8 cellular contexts compared by ENCODE assay signal in the genomic region with DNA sequence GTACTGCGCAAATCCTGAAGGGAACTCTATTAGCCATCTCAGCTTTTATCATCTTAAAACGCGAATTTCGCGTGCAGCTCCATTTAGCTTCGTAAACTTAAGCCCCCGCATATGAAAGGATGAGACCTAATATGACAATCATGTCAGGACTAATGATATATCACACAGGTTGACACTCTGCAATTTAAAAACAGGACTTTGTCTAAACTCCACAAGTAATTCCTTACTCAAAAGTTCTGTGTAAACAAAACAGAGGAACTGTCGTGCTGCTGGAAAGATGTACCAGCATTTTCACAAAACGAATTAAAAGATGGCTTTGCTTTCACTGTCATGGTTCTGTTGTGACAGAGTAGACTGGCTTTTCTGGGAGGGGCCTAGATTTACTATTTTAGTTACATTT. TPM values are rescaled to one million over a fixed set of nuclear protein-coding genes. Genes with fewer than 3 reads are reported as not detected.
A peak's percentile ranks its signal among the peaks of the same experiment; 100 is the strongest.
DNase-seq lines count a peak whose midpoint lies in the region; ATAC-seq and TF ChIP-seq lines count a peak whose summit lies in the region.

No MANE protein-coding gene starts in this region.

- H3K27ac ChIP-seq in iPS DF 6.9 (ENCODE audit: low read length) (no peak overlapping the region), spleen (peak overlapping the region in 4 of 8 donors; percentile 97 to 98 (median 97))

- peak overlapping the region; percentile 88 for H3K27ac Mint-ChIP-seq in activated CD8-positive, alpha-beta T cell treated with anti-CD3 and anti-CD28 coated beads for 36 hours

- peaks cover 28% of the 10 kb centered on the region for H3K4me1 Mint-ChIP-seq in activated CD8-positive, alpha-beta T cell treated with anti-CD3 and anti-CD28 coated beads for 36 hours (ENCODE audit: low read depth)

- H3K4me3 Mint-ChIP-seq in activated CD8-positive, alpha-beta T cell treated with anti-CD3 and anti-CD28 coated beads for 36 hours = peak overlapping the region; percentile 82

- TF ChIP-seq CTCF in activated CD8-positive, alpha-beta T cell treated with anti-CD3 and anti-CD28 coated beads for 36 hours (IDR thresholded peaks at IDR 0.05) = no peak
- TF ChIP-seq CTCF in spleen (IDR thresholded peaks at IDR 0.05 in 8 of 11, conservative IDR thresholded peaks at IDR 0.05 in 3 of 11) = no peak

- H3K36me3 ChIP-seq in iPS DF 6.9 (ENCODE audit: control insufficient read depth, insufficient read depth, low read length) = no peaks in the 10 kb centered on the region
- peaks cover 0 to 5% (median 0%) of the 10 kb centered on the region in 6 donors for H3K36me3 ChIP-seq in spleen

- WGBS in iPS DF 6.9 (ENCODE audit: insufficient coverage, insufficient read length) = no CpG with 5 or more reads among the region's 9 CpGs
- 52 to 74% (median 69%) methylated on average over 9 of the region's 9 CpGs for WGBS in spleen, 5 donors

- intact Hi-C loops in activated CD8-positive, alpha-beta T cell treated with anti-CD3 and anti-CD28 coated beads for 36 hours (cut with micrococcal nuclease) = no loop called here
- intact Hi-C loops in spleen (cut with DNase I; ENCODE audit: low total_unique reads) = no loop called here

- DNase-seq in DMS53 (lab: John Stamatoyannopoulos, UW) (peak; percentile 23), DMS53 treated with DMSO at 0.1 percent for 48 hours (lab: John Stamatoyannopoulos, UW; ENCODE audit: unreplicated experiment) (no peak), iPS DF 6.9 (ENCODE audit: low read depth, low spot score) (no peak), spleen (no peak), NCI-H524 treated with DMSO at 0.1 percent for 48 hours (lab: John Stamatoyannopoulos, UW) (no peak)
- DNase-seq in activated CD8-positive, alpha-beta T cell treated with anti-CD3 and anti-CD28 coated beads for 36 hours = no peak

- H3K36me3 Mint-ChIP-seq in activated CD8-positive, alpha-beta T cell treated with anti-CD3 and anti-CD28 coated beads for 36 hours (ENCODE audit: low read depth) = no peaks in the 10 kb centered on the region

- peak overlapping the region; percentile 81; the same call in 1 of the 2 replicates for H3K4me3 ChIP-seq in iPS DF 6.9 (ENCODE audit: low read length)
- H3K4me3 ChIP-seq in spleen = peak overlapping the region; percentile 56 to 83 (median 68)

- no peak for ATAC-seq in activated CD8-positive, alpha-beta T cell treated with anti-CD3 and anti-CD28 coated beads for 36 hours
- ATAC-seq in HG02938 (IDR thresholded peaks at IDR 0.05; ENCODE audit: unreplicated experiment) (no peak), GM19023 (IDR thresholded peaks at IDR 0.05; ENCODE audit: unreplicated experiment) (no peak)

- TF ChIP-seq POLR2A in spleen (IDR thresholded peaks at IDR 0.05) = no peak

- H3K9me3 Mint-ChIP-seq in activated CD8-positive, alpha-beta T cell treated with anti-CD3 and anti-CD28 coated beads for 36 hours = no peaks in the 10 kb centered on the region

- H3K27me3 ChIP-seq in iPS DF 6.9 (ENCODE audit: control insufficient read depth, insufficient read depth, low read length) = no peaks in the 10 kb centered on the region; the same call in 1 of the 2 replicates
- no peaks in the 10 kb centered on the region for H3K27me3 ChIP-seq in spleen (replicated peaks in 1 of 7)

- H3K9me3 ChIP-seq in iPS DF 6.9 (ENCODE audit: control insufficient read depth, insufficient read depth, low read length) = no peaks in the 10 kb centered on the region
- peaks cover 0 to 3% (median 2%) of the 10 kb centered on the region in 8 donors for H3K9me3 ChIP-seq in spleen

- H3K27me3 Mint-ChIP-seq in activated CD8-positive, alpha-beta T cell treated with anti-CD3 and anti-CD28 coated beads for 36 hours = peaks cover 24% of the 10 kb centered on the region

- POLR2A ChIA-PET in activated CD8-positive, alpha-beta T cell treated with anti-CD3 and anti-CD28 coated beads for 36 hours (lab: Charles Lee) = no interaction called here

- CTCF ChIA-PET in activated CD8-positive, alpha-beta T cell treated with anti-CD3 and anti-CD28 coated beads for 36 hours (lab: Charles Lee) = interaction anchor here (0.7 kb wide), 1 partner anchor 554 kb away, joined by 3 read pairs; no protein-coding TSS in a partner anchor

- H3K4me1 ChIP-seq in iPS DF 6.9 (ENCODE audit: control insufficient read depth, insufficient read depth, low read length) = no peaks in the 10 kb centered on the region
- peaks cover 14 to 39% (median 29%) of the 10 kb centered on the region in 6 donors for H3K4me1 ChIP-seq in spleen

RNA-seq across cellular contexts. Expression of a gene that starts 0.7 kb away (rescaled TPM):
- 1 to 10 TPM; 1.2 TPM for total RNA-seq in activated CD8-positive, alpha-beta T cell treated with anti-CD3 and anti-CD28 coated beads for 36 hours
- total RNA-seq in spleen = 10 to 100 TPM in 6 of 7 donors, 1 to 10 TPM in 1; 7.9 to 17.6 (median 13.2) TPM
- polyA plus RNA-seq in spleen = 1 to 10 TPM; 3.0 to 4.3 (median 3.3) TPM

RNA-seq across cellular contexts. Expression of a gene that starts 0.9 kb away (rescaled TPM):
- 1 to 10 TPM; 1.6 to 2.1 TPM for total RNA-seq in activated CD8-positive, alpha-beta T cell treated with anti-CD3 and anti-CD28 coated beads for 36 hours
- 10 to 100 TPM in 1 of 7 donors, 1 to 10 TPM in 6; 3.6 to 10.9 (median 7.3) TPM for total RNA-seq in spleen
- 1 to 10 TPM; 3.6 to 8.1 (median 5.5) TPM for polyA plus RNA-seq in spleen
